Comparison of ENCODE assay signal across 18 cellular contexts in genomic region chrX:23035493-23035892, GRCh38. TPM values are rescaled to one million over a fixed set of nuclear protein-coding genes. Genes with fewer than 3 reads are reported as not detected.
"Had no signal": no experiment of that assay in that cellular context is flagged by ENCODE, and none has a peak within 500 bp of the region (broad histone marks: within the 10 kb centered on the region; RNA-seq: fewer than 3 reads in every experiment).

No MANE protein-coding gene starts in this region.

- H2AFZ ChIP-seq: hepatocyte had no signal

- H3K27ac Mint-ChIP-seq: effector memory CD8-positive, alpha-beta T cell had no signal

- DNase-seq: activated CD4-positive, alpha-beta T cell treated with anti-CD3 and anti-CD28 coated beads, Interleukin-2, amount 50 U/mL, for 4 hours; activated CD4-positive, CD25-positive, alpha-beta regulatory T cell; activated naive CD4-positive, alpha-beta T cell treated with anti-CD3 and anti-CD28 coated beads, Interleukin-2, amount 50 U/mL, for 16 hours; activated T-cell treated with anti-CD3 and anti-CD28 coated beads, Interleukin-2, amount 50 U/mL, for 1 hour; adrenal gland; body of pancreas; cortex of kidney; effector memory CD8-positive, alpha-beta T cell; erythroblast; lower lobe of right lung; midbrain; posterior cingulate gyrus; small intestine; uterus had no signal

- H3K9me3 ChIP-seq: adrenal gland, body of pancreas, lower lobe of right lung, right atrium auricular region, uterus had no signal

- H3K4me1 Mint-ChIP-seq: central memory CD8-positive, alpha-beta T cell had no signal

- H3K4me2 ChIP-seq: hepatocyte had no signal

- H3K36me3 ChIP-seq: adrenal gland, lower lobe of right lung, right atrium auricular region, uterus had no signal

- H3K9me3 Mint-ChIP-seq: central memory CD8-positive, alpha-beta T cell; effector memory CD8-positive, alpha-beta T cell had no signal

- H3K27me3 ChIP-seq: body of pancreas, hepatocyte, right atrium auricular region, uterus had no signal

- H3K27ac ChIP-seq: adrenal gland, body of pancreas, hepatocyte, lower lobe of right lung, right atrium auricular region, uterus had no signal

- H3K4me1 ChIP-seq: adrenal gland, body of pancreas, lower lobe of right lung, right atrium auricular region, uterus had no signal

- FAIRE-seq: small intestine had no signal

- H3K4me3 ChIP-seq: adrenal gland, body of pancreas, hepatocyte, lower lobe of right lung, right atrium auricular region, uterus had no signal

- ATAC-seq: body of pancreas; effector memory CD8-positive, alpha-beta T cell; lower lobe of right lung had no signal

- H3K79me2 ChIP-seq: hepatocyte had no signal

- H3K4me3 Mint-ChIP-seq: central memory CD8-positive, alpha-beta T cell; effector memory CD8-positive, alpha-beta T cell had no signal

- H3K27me3 Mint-ChIP-seq: central memory CD8-positive, alpha-beta T cell; effector memory CD8-positive, alpha-beta T cell had no signal

RNA-seq across cellular contexts. Expression of gene DDX53, which starts 35.7 kb away (rescaled TPM):
- total RNA-seq: adrenal gland, body of pancreas, hepatocyte, lower lobe of right lung, right atrium auricular region, uterus had no signal
- polyA plus RNA-seq: hepatocyte, small intestine, thymus had no signal
